34 cellular contexts compared by ENCODE assay signal in genomic region chrX:20746690-20747089, GRCh38.
DNase-seq lines count a peak whose midpoint lies in the region; ATAC-seq, FAIRE-seq and TF ChIP-seq lines count a peak whose summit lies in the region.
"Had no signal": no experiment of that assay in that cellular context is flagged by ENCODE, and none has a peak within 500 bp of the region (broad histone marks: within the 10 kb centered on the region; RNA-seq: fewer than 3 reads in every experiment).

No MANE protein-coding gene starts in this region.

- H3K36me3 Mint-ChIP-seq in astrocyte (ENCODE audit: low read depth, unreplicated experiment) = no peaks in the 10 kb centered on the region
- H3K36me3 Mint-ChIP-seq: CD14-positive monocyte; CD4-positive, alpha-beta memory T cell; CD4-positive, CD25-positive, alpha-beta regulatory T cell; CD8-positive, alpha-beta memory T cell; CD8-positive, alpha-beta T cell had no signal

- TF ChIP-seq CTCF in A549 (IDR thresholded peaks at IDR 0.05) (no peak), astrocyte (IDR thresholded peaks at IDR 0.05; ENCODE audit: insufficient read depth, low read depth, low read length) (no peak), PC-9 (conservative IDR thresholded peaks at IDR 0.05) (no peak)

- TF ChIP-seq RAD21 in A549 (conservative IDR thresholded peaks at IDR 0.05 in 1 of 2, IDR thresholded peaks at IDR 0.05 in 1 of 2) = no peak

- H3K9me3 ChIP-seq in A549 = no peaks in the 10 kb centered on the region
- H3K9me3 ChIP-seq in astrocyte (ENCODE audit: insufficient read depth, low read depth, low read length) = no peaks in the 10 kb centered on the region
- no peaks in the 10 kb centered on the region for H3K9me3 ChIP-seq in PC-9 (ENCODE audit: insufficient read depth, low read depth)
- H3K9me3 ChIP-seq: BE2C; BLaER1; BLaER1 treated with 17β-estradiol and CSF1 and Interleukin-3, amounts not matched to agents 10 nM and 100 nM; Caco-2 had no signal

- no peak overlapping the region for H3K4me2 ChIP-seq in A549
- H3K4me2 ChIP-seq in astrocyte (ENCODE audit: low read length) = no peak overlapping the region
- no peak overlapping the region for H3K4me2 ChIP-seq in PC-9
- H3K4me2 ChIP-seq: BLaER1; BLaER1 treated with 17β-estradiol and CSF1 and Interleukin-3, amounts not matched to agents 10 nM and 100 nM had no signal

- no peaks in the 10 kb centered on the region for H3K4me1 Mint-ChIP-seq in astrocyte (ENCODE audit: low read depth, unreplicated experiment)
- H3K4me1 Mint-ChIP-seq: B cell; CD14-positive monocyte; CD4-positive, alpha-beta memory T cell; CD4-positive, CD25-positive, alpha-beta regulatory T cell; CD8-positive, alpha-beta memory T cell had no signal

- no peak overlapping the region for H3K27ac Mint-ChIP-seq in astrocyte (ENCODE audit: unreplicated experiment)
- H3K27ac Mint-ChIP-seq: B cell; CD14-positive monocyte; CD4-positive, alpha-beta memory T cell; CD4-positive, alpha-beta T cell; CD4-positive, CD25-positive, alpha-beta regulatory T cell; CD8-positive, alpha-beta memory T cell; CD8-positive, alpha-beta T cell had no signal

- no peak overlapping the region for H3K27ac ChIP-seq in A549
- no peak overlapping the region for H3K27ac ChIP-seq in astrocyte (ENCODE audit: low read depth, low read length)
- H3K27ac ChIP-seq in PC-9 = no peak overlapping the region
- H3K27ac ChIP-seq: 22Rv1; BLaER1; BLaER1 treated with 17β-estradiol and CSF1 and Interleukin-3, amounts not matched to agents 10 nM and 100 nM; C4-2B had no signal

- POLR2A ChIA-PET in A549 (lab: Yijun Ruan, JAX) = no interaction called here
- POLR2A ChIA-PET in PC-9 (lab: Charles Lee; ENCODE audit: unreplicated experiment) = no interaction called here

- H3K27me3 Mint-ChIP-seq in astrocyte (ENCODE audit: low read depth, unreplicated experiment) = no peaks in the 10 kb centered on the region
- H3K27me3 Mint-ChIP-seq: B cell; CD4-positive, alpha-beta memory T cell; CD4-positive, CD25-positive, alpha-beta regulatory T cell had no signal

- no peak overlapping the region for H3K4me3 Mint-ChIP-seq in astrocyte (ENCODE audit: unreplicated experiment)
- H3K4me3 Mint-ChIP-seq: B cell; CD14-positive monocyte; CD4-positive, alpha-beta memory T cell; CD4-positive, alpha-beta T cell; CD4-positive, CD25-positive, alpha-beta regulatory T cell; CD8-positive, alpha-beta memory T cell; CD8-positive, alpha-beta T cell had no signal

- no peaks in the 10 kb centered on the region for H3K9me2 ChIP-seq in PC-9 (ENCODE audit: insufficient read depth)

- H3K79me2 ChIP-seq in astrocyte (ENCODE audit: insufficient read depth, low read length) = no peaks in the 10 kb centered on the region
- no peaks in the 10 kb centered on the region for H3K79me2 ChIP-seq in PC-9 (ENCODE audit: low read depth)

- DNase-seq in A549 (ENCODE audit: low read depth in 1 of 2, low spot score in 1 of 2) (no peak), astrocyte (ENCODE audit: low read depth) (no peak), left lobe of liver (ENCODE audit: low spot score) (no peak), NCI-H187 treated with DMSO at 0.1 percent for 48 hours (lab: John Stamatoyannopoulos, UW) (no peak), PC-9 (no peak)
- DNase-seq: 8988T; ACHN; AML-193; BE2C; C1 segment of cervical spinal cord; Caco-2; Calu3; CD4-positive, alpha-beta memory T cell; CD4-positive, alpha-beta T cell; CD4-positive, CD25-positive, alpha-beta regulatory T cell; CD8-positive, alpha-beta memory T cell; CD8-positive, alpha-beta T cell; COR-L47; DMS 273 treated with DMSO at 0.1 percent for 48 hours; DMS153; DMS53; DMS79; DMS79 treated with DMSO at 0.1 percent for 48 hours; DND-41; EL had no signal

- no TSS peak for BruUV-seq in PC-9 (replicated peaks; lab: Mats Ljungman, UMichigan)

- WGBS in A549 (ENCODE audit: missing lambda C conversion rate) = 71% methylated on average over 1 of the region's 1 CpG

- no peaks in the 10 kb centered on the region for H4K20me1 ChIP-seq in astrocyte (ENCODE audit: insufficient read depth, low read length)
- no peaks in the 10 kb centered on the region for H4K20me1 ChIP-seq in PC-9 (ENCODE audit: insufficient read depth)
- H4K20me1 ChIP-seq: BLaER1; BLaER1 treated with 17β-estradiol and CSF1 and Interleukin-3, amounts not matched to agents 10 nM and 100 nM had no signal

- ATAC-seq in A549 (no peak), left lobe of liver (peak; percentile 53), HG03097 (IDR thresholded peaks at IDR 0.05; ENCODE audit: low FRiP score, unreplicated experiment) (no peak)
- ATAC-seq: CD8-positive, alpha-beta T cell had no signal

- CTCF ChIA-PET in A549 (lab: Yijun Ruan, JAX) (no interaction called here), PC-9 (lab: Charles Lee) (no interaction called here)

- H3K27me3 ChIP-seq in astrocyte (ENCODE audit: insufficient read depth, low read length) = no peaks in the 10 kb centered on the region
- no peaks in the 10 kb centered on the region for H3K27me3 ChIP-seq in PC-9 (ENCODE audit: insufficient read depth, low read depth)
- H3K27me3 ChIP-seq: BE2C; BLaER1; BLaER1 treated with 17β-estradiol and CSF1 and Interleukin-3, amounts not matched to agents 10 nM and 100 nM had no signal

- H3F3A ChIP-seq in PC-9 (ENCODE audit: insufficient read depth, low read depth) = no peaks in the 10 kb centered on the region

- no peaks in the 10 kb centered on the region for H3K4me1 ChIP-seq in A549
- no peaks in the 10 kb centered on the region for H3K4me1 ChIP-seq in astrocyte (ENCODE audit: insufficient read depth, low read length)
- H3K4me1 ChIP-seq in PC-9 (replicated peaks; ENCODE audit: insufficient read depth) = no peaks in the 10 kb centered on the region
- H3K4me1 ChIP-seq: BLaER1; BLaER1 treated with 17β-estradiol and CSF1 and Interleukin-3, amounts not matched to agents 10 nM and 100 nM; Caco-2 had no signal

- H3K9me3 Mint-ChIP-seq in astrocyte (ENCODE audit: unreplicated experiment) = no peaks in the 10 kb centered on the region
- H3K9me3 Mint-ChIP-seq: CD14-positive monocyte; CD4-positive, alpha-beta T cell; CD8-positive, alpha-beta memory T cell; CD8-positive, alpha-beta T cell had no signal

- intact Hi-C loops in PC-9 (cut with micrococcal nuclease; ENCODE audit: unreplicated experiment) = no loop called here

- no peak overlapping the region for H2AFZ ChIP-seq in astrocyte (ENCODE audit: low read depth, low read length)
- no peak overlapping the region for H2AFZ ChIP-seq in PC-9

- H3K9ac ChIP-seq in astrocyte (ENCODE audit: low read length) = no peak overlapping the region
- H3K9ac ChIP-seq: BLaER1; BLaER1 treated with 17β-estradiol and CSF1 and Interleukin-3, amounts not matched to agents 10 nM and 100 nM had no signal

- TF ChIP-seq EP300 in A549 (IDR thresholded peaks at IDR 0.05) = no peak

- FAIRE-seq in A549 (lab: Jason Lieb, UNC) (peak; percentile 51), astrocyte (lab: Jason Lieb, UNC) (peak; percentile 63)
- FAIRE-seq: A204.1, D721Med had no signal

- H3K36me3 ChIP-seq in astrocyte (ENCODE audit: insufficient read depth, low read length) = no peaks in the 10 kb centered on the region
- no peaks in the 10 kb centered on the region for H3K36me3 ChIP-seq in PC-9 (ENCODE audit: low read depth)
- H3K36me3 ChIP-seq: BE2C; BLaER1; BLaER1 treated with 17β-estradiol and CSF1 and Interleukin-3, amounts not matched to agents 10 nM and 100 nM had no signal

- no peak for TF ChIP-seq POLR2A in A549 (IDR thresholded peaks at IDR 0.05; ENCODE audit: low read length)

- no peak overlapping the region for H3K4me3 ChIP-seq in A549
- no peak overlapping the region for H3K4me3 ChIP-seq in astrocyte (ENCODE audit: insufficient read depth, low read depth, low read length)
- H3K4me3 ChIP-seq in PC-9 = no peak overlapping the region
- H3K4me3 ChIP-seq: BLaER1; BLaER1 treated with 17β-estradiol and CSF1 and Interleukin-3, amounts not matched to agents 10 nM and 100 nM had no signal

TF ChIP-seq in A549, 52 proteins besides CTCF, POLR2A, EP300 and RAD21:
- TF ChIP-seq MAFK (IDR thresholded peaks at IDR 0.05; ENCODE audit: partially characterized antibody) = no peak
TF ChIP-seq in A549: peak in this region for 0.
